Comparison of ENCODE assay signal across 18 cellular contexts in genomic region chr3:31218082-31218481, GRCh38.
DNase-seq lines count a peak whose midpoint lies in the region; ATAC-seq and TF ChIP-seq lines count a peak whose summit lies in the region.
"Had no signal": no experiment of that assay in that cellular context is flagged by ENCODE, and none has a peak within 500 bp of the region (broad histone marks: within the 10 kb centered on the region; RNA-seq: fewer than 3 reads in every experiment).

No MANE protein-coding gene starts in this region.

- POLR2A ChIA-PET in activated CD8-positive, alpha-beta T cell treated with anti-CD3 and anti-CD28 coated beads for 36 hours (lab: Charles Lee) = interaction anchor here (0.6 to 1.0 kb wide), 5 partner anchors 9 to 315 kb away, joined by 3 to 4 read pairs (median 3); partner anchors contain the start of gene STT3B
- POLR2A ChIA-PET in activated CD8-positive, alpha-beta T cell treated with anti-CD3 and anti-CD28 coated beads, Interleukin-2, amount 10 ng/mL, durations not matched to agents 7 days and 5 days (lab: Charles Lee) = interaction anchor here (2.0 kb wide), 1 partner anchor 315 kb away, joined by 11 read pairs; the partner anchor contains the start of gene STT3B

- H4K20me1 ChIP-seq in neural progenitor cell (ENCODE audit: low read depth) = no peaks in the 10 kb centered on the region

- ATAC-seq in activated CD8-positive, alpha-beta T cell treated with anti-CD3 and anti-CD28 coated beads for 36 hours = peak; percentile 65
- ATAC-seq in activated CD8-positive, alpha-beta T cell treated with anti-CD3 and anti-CD28 coated beads, Interleukin-2, amount 10 ng/mL, durations not matched to agents 7 days and 5 days = no peak
- ATAC-seq in natural killer cell treated with Interleukin-12 subunit alpha and Interleukin-12 subunit beta and Interleukin-15 and Interleukin-18, amount 100 ng/mL, for 72 hours = peak; percentile 24 to 61
- ATAC-seq in natural killer cell = no peak
- ATAC-seq in T-helper 17 cell = no peak
- no peak for ATAC-seq in HG03378 (IDR thresholded peaks at IDR 0.05; ENCODE audit: unreplicated experiment)
- ATAC-seq: Right ventricle myocardium inferior had no signal

- CTCF ChIA-PET in activated CD8-positive, alpha-beta T cell treated with anti-CD3 and anti-CD28 coated beads for 36 hours (lab: Charles Lee) = interaction anchor here (1.4 kb wide), 1 partner anchor 10 kb away, joined by 6 read pairs; no protein-coding TSS in a partner anchor
- CTCF ChIA-PET in activated CD8-positive, alpha-beta T cell treated with anti-CD3 and anti-CD28 coated beads, Interleukin-2, amount 10 ng/mL, durations not matched to agents 7 days and 5 days (lab: Charles Lee) = interaction anchor here (1.7 kb wide), 1 partner anchor 9 kb away, joined by 7 read pairs; no protein-coding TSS in a partner anchor

- H3K36me3 Mint-ChIP-seq in activated CD8-positive, alpha-beta T cell treated with anti-CD3 and anti-CD28 coated beads for 36 hours (ENCODE audit: low read depth) = peaks cover 2% of the 10 kb centered on the region
- peaks cover 15% of the 10 kb centered on the region for H3K36me3 Mint-ChIP-seq in activated CD8-positive, alpha-beta T cell treated with anti-CD3 and anti-CD28 coated beads, Interleukin-2, amount 10 ng/mL, durations not matched to agents 7 days and 5 days (ENCODE audit: low read depth)
- peaks cover 4% of the 10 kb centered on the region for H3K36me3 Mint-ChIP-seq in natural killer cell treated with Interleukin-12 subunit alpha and Interleukin-12 subunit beta and Interleukin-15 and Interleukin-18, amount 100 ng/mL, for 72 hours
- no peaks in the 10 kb centered on the region for H3K36me3 Mint-ChIP-seq in natural killer cell
- no peaks in the 10 kb centered on the region for H3K36me3 Mint-ChIP-seq in T-helper 17 cell (ENCODE audit: low read depth)
- H3K36me3 Mint-ChIP-seq in neural progenitor cell = no peaks in the 10 kb centered on the region

- H3K4me3 ChIP-seq in neural progenitor cell = no peak overlapping the region

- H3K27ac Mint-ChIP-seq in activated CD8-positive, alpha-beta T cell treated with anti-CD3 and anti-CD28 coated beads for 36 hours = no peak overlapping the region
- no peak overlapping the region for H3K27ac Mint-ChIP-seq in activated CD8-positive, alpha-beta T cell treated with anti-CD3 and anti-CD28 coated beads, Interleukin-2, amount 10 ng/mL, durations not matched to agents 7 days and 5 days
- H3K27ac Mint-ChIP-seq in natural killer cell treated with Interleukin-12 subunit alpha and Interleukin-12 subunit beta and Interleukin-15 and Interleukin-18, amount 100 ng/mL, for 72 hours = no peak overlapping the region
- peak overlapping the region in 1 of 2 donors; percentile 16 for H3K27ac Mint-ChIP-seq in natural killer cell
- peak overlapping the region; percentile 5 for H3K27ac Mint-ChIP-seq in T-helper 17 cell
- no peak overlapping the region for H3K27ac Mint-ChIP-seq in neural progenitor cell

- TF ChIP-seq CTCF in activated CD8-positive, alpha-beta T cell treated with anti-CD3 and anti-CD28 coated beads for 36 hours (IDR thresholded peaks at IDR 0.05) = no peak
- TF ChIP-seq CTCF in natural killer cell (IDR thresholded peaks at IDR 0.05) = no peak
- no peak for TF ChIP-seq CTCF in neural progenitor cell (IDR thresholded peaks at IDR 0.05)

- no peak overlapping the region for H3K4me3 Mint-ChIP-seq in activated CD8-positive, alpha-beta T cell treated with anti-CD3 and anti-CD28 coated beads for 36 hours
- H3K4me3 Mint-ChIP-seq in activated CD8-positive, alpha-beta T cell treated with anti-CD3 and anti-CD28 coated beads, Interleukin-2, amount 10 ng/mL, durations not matched to agents 7 days and 5 days = no peak overlapping the region
- H3K4me3 Mint-ChIP-seq in natural killer cell treated with Interleukin-12 subunit alpha and Interleukin-12 subunit beta and Interleukin-15 and Interleukin-18, amount 100 ng/mL, for 72 hours = no peak overlapping the region
- H3K4me3 Mint-ChIP-seq in natural killer cell (no peak overlapping the region), T-helper 17 cell (no peak overlapping the region), neural progenitor cell (no peak overlapping the region)

- no peaks in the 10 kb centered on the region for H3F3A ChIP-seq in neural progenitor cell (ENCODE audit: low read depth)

- H3K4me1 Mint-ChIP-seq in activated CD8-positive, alpha-beta T cell treated with anti-CD3 and anti-CD28 coated beads for 36 hours (ENCODE audit: low read depth) = peaks cover 76% of the 10 kb centered on the region
- peaks cover 88% of the 10 kb centered on the region for H3K4me1 Mint-ChIP-seq in activated CD8-positive, alpha-beta T cell treated with anti-CD3 and anti-CD28 coated beads, Interleukin-2, amount 10 ng/mL, durations not matched to agents 7 days and 5 days (ENCODE audit: low read depth)
- peaks cover 56 to 59% of the 10 kb centered on the region in 2 donors for H3K4me1 Mint-ChIP-seq in natural killer cell treated with Interleukin-12 subunit alpha and Interleukin-12 subunit beta and Interleukin-15 and Interleukin-18, amount 100 ng/mL, for 72 hours (ENCODE audit: low read depth in 2 of 2)
- H3K4me1 Mint-ChIP-seq in natural killer cell = peaks cover 73 to 74% of the 10 kb centered on the region in 2 donors
- H3K4me1 Mint-ChIP-seq in T-helper 17 cell = peaks cover 80% of the 10 kb centered on the region
- H3K4me1 Mint-ChIP-seq in neural progenitor cell = peaks cover 19% of the 10 kb centered on the region

- intact Hi-C loops in activated CD8-positive, alpha-beta T cell treated with anti-CD3 and anti-CD28 coated beads for 36 hours (cut with micrococcal nuclease) = loop anchor here (2.0 to 10.0 kb wide), 2 partner anchors 35 to 317 kb away; partner anchors contain the start of gene STT3B
- intact Hi-C loops in natural killer cell (cut with micrococcal nuclease) = no loop called here

- H3K9me3 ChIP-seq in T-helper 17 cell (ENCODE audit: control insufficient read depth, low read length, poor library complexity, severe bottlenecking) = no peaks in the 10 kb centered on the region
- H3K9me3 ChIP-seq in neural progenitor cell (ENCODE audit: low read depth) = no peaks in the 10 kb centered on the region
- H3K9me3 ChIP-seq: BE2C had no signal

- no peak for DNase-seq in activated CD8-positive, alpha-beta T cell treated with anti-CD3 and anti-CD28 coated beads for 36 hours
- DNase-seq in activated CD8-positive, alpha-beta T cell treated with anti-CD3 and anti-CD28 coated beads, Interleukin-2, amount 10 ng/mL, durations not matched to agents 7 days and 5 days = no peak
- DNase-seq in natural killer cell treated with Interleukin-12 subunit alpha and Interleukin-12 subunit beta and Interleukin-15 and Interleukin-18, amount 100 ng/mL, for 72 hours (ENCODE audit: low spot score) = no peak
- DNase-seq in natural killer cell (no peak), T-helper 17 cell (no peak), DMS153 treated with DMSO at 0.1 percent for 48 hours (lab: John Stamatoyannopoulos, UW; ENCODE audit: unreplicated experiment) (no peak), neural progenitor cell (ENCODE audit: low spot score) (no peak)
- DNase-seq: BE2C, DMS79 treated with DMSO at 0.1 percent for 48 hours, KBM-7, MV-4-11, NCI-H1417 treated with DMSO at 0.1 percent for 48 hours, NCI-H187 treated with DMSO at 0.1 percent for 48 hours, NCI-H2227 treated with DMSO at 0.1 percent for 48 hours, NCI-H510A treated with DMSO at 0.1 percent for 48 hours, NCI-H774 had no signal

- no peak overlapping the region for H2AFZ ChIP-seq in neural progenitor cell (replicated peaks)

- H3K4me1 ChIP-seq in neural progenitor cell = no peaks in the 10 kb centered on the region
- H3K4me1 ChIP-seq: BE2C had no signal

- no peak overlapping the region for H3K4me2 ChIP-seq in neural progenitor cell

- H3K36me3 ChIP-seq in neural progenitor cell = no peaks in the 10 kb centered on the region
- H3K36me3 ChIP-seq: BE2C had no signal

- no peaks in the 10 kb centered on the region for H3K27me3 Mint-ChIP-seq in activated CD8-positive, alpha-beta T cell treated with anti-CD3 and anti-CD28 coated beads for 36 hours
- H3K27me3 Mint-ChIP-seq in activated CD8-positive, alpha-beta T cell treated with anti-CD3 and anti-CD28 coated beads, Interleukin-2, amount 10 ng/mL, durations not matched to agents 7 days and 5 days (ENCODE audit: low read depth) = no peaks in the 10 kb centered on the region
- H3K27me3 Mint-ChIP-seq in natural killer cell treated with Interleukin-12 subunit alpha and Interleukin-12 subunit beta and Interleukin-15 and Interleukin-18, amount 100 ng/mL, for 72 hours = no peaks in the 10 kb centered on the region
- no peaks in the 10 kb centered on the region for H3K27me3 Mint-ChIP-seq in natural killer cell (ENCODE audit: low read depth in 2 of 2)
- H3K27me3 Mint-ChIP-seq in T-helper 17 cell = no peaks in the 10 kb centered on the region
- H3K27me3 Mint-ChIP-seq in neural progenitor cell (ENCODE audit: insufficient read depth, low read depth) = no peaks in the 10 kb centered on the region

- peaks cover 4% of the 10 kb centered on the region for H3K9me3 Mint-ChIP-seq in activated CD8-positive, alpha-beta T cell treated with anti-CD3 and anti-CD28 coated beads for 36 hours
- peaks cover 3% of the 10 kb centered on the region for H3K9me3 Mint-ChIP-seq in activated CD8-positive, alpha-beta T cell treated with anti-CD3 and anti-CD28 coated beads, Interleukin-2, amount 10 ng/mL, durations not matched to agents 7 days and 5 days (ENCODE audit: insufficient read depth)
- H3K9me3 Mint-ChIP-seq in natural killer cell treated with Interleukin-12 subunit alpha and Interleukin-12 subunit beta and Interleukin-15 and Interleukin-18, amount 100 ng/mL, for 72 hours = peaks cover 3% of the 10 kb centered on the region
- H3K9me3 Mint-ChIP-seq in natural killer cell (no peaks in the 10 kb centered on the region), neural progenitor cell (no peaks in the 10 kb centered on the region)

- H3K9ac ChIP-seq in neural progenitor cell = no peak overlapping the region

- H3K79me2 ChIP-seq in neural progenitor cell (ENCODE audit: low read depth) = no peaks in the 10 kb centered on the region

- H3K27ac ChIP-seq in neural progenitor cell = no peak overlapping the region

- H3K27me3 ChIP-seq in neural progenitor cell = no peaks in the 10 kb centered on the region
- H3K27me3 ChIP-seq: BE2C had no signal

Comparison
In these comparisons a context has a peak if more than half of its experiments do, and no peak if none do; other contexts are left out.
1. ATAC-seq: peak in activated CD8-positive, alpha-beta T cell treated with anti-CD3 and anti-CD28 coated beads for 36 hours (single experiment) and natural killer cell treated with Interleukin-12 subunit alpha and Interleukin-12 subunit beta and Interleukin-15 and Interleukin-18, amount 100 ng/mL, for 72 hours (2 of 2); none in activated CD8-positive, alpha-beta T cell treated with anti-CD3 and anti-CD28 coated beads, Interleukin-2, amount 10 ng/mL, durations not matched to agents 7 days and 5 days (single experiment), natural killer cell (0 of 3), T-helper 17 cell (single experiment) and HG03378 (single experiment).